In the genomic region with DNA sequence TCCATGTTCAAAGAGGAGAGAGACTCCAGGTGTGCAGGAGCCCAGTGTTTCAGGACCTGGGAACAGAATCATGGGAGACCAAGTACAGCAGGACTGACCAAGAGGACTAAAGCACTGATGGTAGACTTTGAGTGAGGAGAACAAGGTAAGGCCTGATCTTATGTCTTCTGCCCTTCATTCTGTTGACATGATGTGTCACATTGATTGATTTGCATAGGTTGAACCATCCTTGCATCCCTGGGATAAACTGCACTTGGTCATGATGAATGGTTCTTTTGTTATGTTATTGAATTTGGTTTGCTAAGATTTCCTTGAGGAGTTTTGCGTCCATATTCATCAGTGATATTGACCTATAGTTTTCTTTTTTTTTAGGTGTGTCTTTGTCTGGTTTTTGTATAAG, we compare ENCODE assay signal across 31 cellular contexts.
"Had no signal": no experiment of that assay in that cellular context is flagged by ENCODE, and none has a peak within 500 bp of the region (broad histone marks: within the 10 kb centered on the region; RNA-seq: fewer than 3 reads in every experiment).

No MANE protein-coding gene starts in this region.

- H3K4me3 ChIP-seq: adrenal gland, body of pancreas, esophagus muscularis mucosa, gastrocnemius medialis, heart left ventricle had no signal

- H3K27me3 Mint-ChIP-seq: activated B cell treated with CpG ODN at 0.5 μM for 24 hours; activated T-helper 17 cell treated with anti-CD3 and anti-CD28 coated beads, Interleukin-2, amount 50 U/mL, for 72 hours; T-helper 17 cell had no signal

- H3K4me3 Mint-ChIP-seq: activated B cell treated with CpG ODN at 0.5 μM for 24 hours; activated CD8-positive, alpha-beta T cell treated with anti-CD3 and anti-CD28 coated beads for 36 hours; activated naive CD4-positive, alpha-beta T cell treated with anti-CD3 and anti-CD28 coated beads, Interleukin-2, amount 10 ng/mL, durations not matched to agents 7 days and 5 days; activated naive CD8-positive, alpha-beta T cell treated with anti-CD3 and anti-CD28 coated beads for 36 hours; effector memory CD8-positive, alpha-beta T cell; T-helper 17 cell; T-helper 2 cell treated with Interferon-gamma antibody and Interleukin-4, amounts not matched to agents 5 μg/mL and 100 μg/mL, for 36 hours had no signal

- ATAC-seq: activated CD4-positive, CD25-positive, alpha-beta regulatory T cell treated with anti-CD3 and anti-CD28 coated beads, Interleukin-2, amount 50 U/mL, for 24 hours; activated CD8-positive, alpha-beta T cell treated with anti-CD3 and anti-CD28 coated beads for 36 hours; body of pancreas; effector memory CD8-positive, alpha-beta T cell; foreskin keratinocyte; gastrocnemius medialis; heart left ventricle; T-helper 17 cell had no signal

- H3K27me3 ChIP-seq: body of pancreas, esophagus muscularis mucosa, foreskin keratinocyte, gastrocnemius medialis had no signal

- DNase-seq: activated B cell treated with CpG ODN at 0.5 μM for 24 hours; activated CD4-positive, alpha-beta T cell treated with anti-CD3 and anti-CD28 coated beads for 4 hours; activated CD8-positive, alpha-beta memory T cell treated with anti-CD3 and anti-CD28 coated beads for 24 hours; activated CD8-positive, alpha-beta T cell treated with anti-CD3 and anti-CD28 coated beads for 36 hours; activated effector memory CD4-positive, alpha-beta T cell treated with Interleukin-2 at 50 U/mL for 16 hours; activated gamma-delta T cell treated with Interleukin-2 at 50 U/mL for 16 hours; activated naive CD4-positive, alpha-beta T cell treated with anti-CD3 and anti-CD28 coated beads, Interleukin-2, amount 10 ng/mL, durations not matched to agents 7 days and 5 days; activated naive CD8-positive, alpha-beta T cell treated with anti-CD3 and anti-CD28 coated beads for 36 hours; activated naive CD8-positive, alpha-beta T cell treated with anti-CD3 and anti-CD28 coated beads, Interleukin-2, amount 50 U/mL, for 24 hours; adrenal gland; amygdala; aorta; body of pancreas; caudate nucleus; cortex of kidney; dermis blood vessel endothelial cell; effector CD4-positive, alpha-beta T cell; effector memory CD8-positive, alpha-beta T cell; erythroblast; foreskin keratinocyte; gastrocnemius medialis; glutamatergic neuron; heart left ventricle; hypothalamus; T-helper 17 cell; T1000; WERI-Rb-1 had no signal

- H3K27ac ChIP-seq: adrenal gland, body of pancreas, esophagus muscularis mucosa, foreskin keratinocyte, gastrocnemius medialis, heart left ventricle, WERI-Rb-1 had no signal

- H3K36me3 ChIP-seq: adrenal gland, esophagus muscularis mucosa, gastrocnemius medialis, heart left ventricle, WERI-Rb-1 had no signal

- H3K4me1 Mint-ChIP-seq: activated B cell treated with CpG ODN at 0.5 μM for 24 hours had no signal

- H3K9me3 ChIP-seq: adrenal gland, body of pancreas, esophagus muscularis mucosa, gastrocnemius medialis had no signal

- H3K27ac Mint-ChIP-seq: activated B cell treated with CpG ODN at 0.5 μM for 24 hours; activated naive CD4-positive, alpha-beta T cell treated with anti-CD3 and anti-CD28 coated beads, Interleukin-2, amount 10 ng/mL, durations not matched to agents 7 days and 5 days; activated naive CD8-positive, alpha-beta T cell treated with anti-CD3 and anti-CD28 coated beads for 36 hours; T-helper 17 cell; T-helper 2 cell treated with Interferon-gamma antibody and Interleukin-4, amounts not matched to agents 5 μg/mL and 100 μg/mL, for 36 hours had no signal

- H3K9me3 Mint-ChIP-seq: activated B cell treated with CpG ODN at 0.5 μM for 24 hours; activated T-helper 17 cell treated with anti-CD3 and anti-CD28 coated beads, Interleukin-2, amount 50 U/mL, for 72 hours; effector memory CD8-positive, alpha-beta T cell had no signal

- H3K4me1 ChIP-seq: adrenal gland, body of pancreas, esophagus muscularis mucosa, foreskin keratinocyte, gastrocnemius medialis, heart left ventricle had no signal
